25 cellular contexts compared by ENCODE assay signal in genomic region chr6:20674664-20675063, GRCh38.
DNase-seq lines count a peak whose midpoint lies in the region; ATAC-seq, FAIRE-seq and TF ChIP-seq lines count a peak whose summit lies in the region.
"Had no signal": no experiment of that assay in that cellular context is flagged by ENCODE, and none has a peak within 500 bp of the region (broad histone marks: within the 10 kb centered on the region; RNA-seq: fewer than 3 reads in every experiment).

No MANE protein-coding gene starts in this region.

- no peak overlapping the region for H3K56ac ChIP-seq in mesendoderm (ENCODE audit: low read length)

- no peak overlapping the region for H3K23ac ChIP-seq in mesendoderm (ENCODE audit: low read length)

- no peak for TF ChIP-seq CTCF in esophagus squamous epithelium (IDR thresholded peaks at IDR 0.05)

- no peak overlapping the region for H3K18ac ChIP-seq in mesendoderm (ENCODE audit: low read length)

- H3K36me3 ChIP-seq in mesendoderm (ENCODE audit: control insufficient read depth, insufficient read depth, low read length) (no peaks in the 10 kb centered on the region), esophagus squamous epithelium (no peaks in the 10 kb centered on the region)
- H3K36me3 ChIP-seq: BE2C had no signal

- H3K4me1 ChIP-seq in mesendoderm (ENCODE audit: control insufficient read depth, low read depth, low read length) = peaks cover 4% of the 10 kb centered on the region
- H3K4me1 ChIP-seq in esophagus squamous epithelium = no peaks in the 10 kb centered on the region

- H2AK5ac ChIP-seq in mesendoderm (ENCODE audit: low read length) = no peak overlapping the region

- DNase-seq in NCI-H82 (lab: John Stamatoyannopoulos, UW) (peak; percentile 40), NCI-H82 treated with DMSO at 0.1 percent for 48 hours (lab: John Stamatoyannopoulos, UW; ENCODE audit: unreplicated experiment) (no peak), NCI-H69 (lab: John Stamatoyannopoulos, UW) (peak; percentile 61), mesendoderm (peak; percentile 51), HTR-8/SVneo (ENCODE audit: insufficient read length, low spot score) (no peak), esophagus squamous epithelium (lab: John Stamatoyannopoulos, UW) (no peak)
- DNase-seq: ACHN; AML-193; BE2C; CD4-positive, alpha-beta T cell; CD8-positive, alpha-beta memory T cell; DMS 273 treated with DMSO at 0.1 percent for 48 hours; DMS79 treated with DMSO at 0.1 percent for 48 hours; GF-D8; GM23248; H7; HCEC 1CT had no signal

- H3K27ac ChIP-seq in mesendoderm (ENCODE audit: low read depth, low read length) (no peak overlapping the region), esophagus squamous epithelium (no peak overlapping the region)
- H3K27ac ChIP-seq: 22Rv1; BLaER1 treated with 17β-estradiol and CSF1 and Interleukin-3, amounts not matched to agents 10 nM and 100 nM; GM23248 had no signal

- H2BK120ac ChIP-seq in mesendoderm (ENCODE audit: low read depth, low read length) = no peak overlapping the region

- H4K8ac ChIP-seq in mesendoderm (ENCODE audit: low read depth, low read length) = no peak overlapping the region

- no CpG with 5 or more reads among the region's 1 CpG for WGBS in mesendoderm (ENCODE audit: extremely low coverage, insufficient coverage, low lambda C conversion rate)
- 79% methylated on average over 1 of the region's 1 CpG for WGBS in esophagus squamous epithelium, 2 donors

- H2BK15ac ChIP-seq in mesendoderm (replicated peaks; ENCODE audit: low read depth) = no peak overlapping the region

- FAIRE-seq in HTR-8/SVneo (lab: Jason Lieb, UNC) = no peak
- FAIRE-seq: A204.1, D721Med, GM18507, H1 had no signal

- TF ChIP-seq POLR2A in esophagus squamous epithelium (IDR thresholded peaks at IDR 0.05) = no peak

- ATAC-seq in SK-N-SH treated with all-trans-retinoic acid at 6 μM for 48 hours = no peak
- ATAC-seq in GM19351 (IDR thresholded peaks at IDR 0.05; ENCODE audit: unreplicated experiment) = no peak

- H3K4me2 ChIP-seq in mesendoderm (ENCODE audit: low read length) = no peak overlapping the region
- H3K4me2 ChIP-seq: BLaER1 treated with 17β-estradiol and CSF1 and Interleukin-3, amounts not matched to agents 10 nM and 100 nM had no signal

- H3K4ac ChIP-seq in mesendoderm (ENCODE audit: low read depth, low read length) = no peak overlapping the region

- no peak overlapping the region for H3K4me3 ChIP-seq in mesendoderm (ENCODE audit: low read length)
- no peak overlapping the region for H3K4me3 ChIP-seq in esophagus squamous epithelium
- H3K4me3 ChIP-seq: BLaER1 treated with 17β-estradiol and CSF1 and Interleukin-3, amounts not matched to agents 10 nM and 100 nM; GM23248 had no signal

- H3K9ac ChIP-seq in mesendoderm (ENCODE audit: low read length) = no peak overlapping the region
- H3K9ac ChIP-seq: BLaER1 treated with 17β-estradiol and CSF1 and Interleukin-3, amounts not matched to agents 10 nM and 100 nM; GM23248 had no signal

- H3K27me3 ChIP-seq in mesendoderm (ENCODE audit: insufficient read depth, low read length, poor library complexity) (no peaks in the 10 kb centered on the region), esophagus squamous epithelium (no peaks in the 10 kb centered on the region)
- H3K27me3 ChIP-seq: BE2C; BLaER1 treated with 17β-estradiol and CSF1 and Interleukin-3, amounts not matched to agents 10 nM and 100 nM had no signal

- no peaks in the 10 kb centered on the region for H3K9me3 ChIP-seq in esophagus squamous epithelium
- H3K9me3 ChIP-seq: BE2C had no signal

- no peak overlapping the region for H2BK5ac ChIP-seq in mesendoderm (ENCODE audit: low read length)

- intact Hi-C loops in esophagus squamous epithelium (cut with DNase I) = no loop called here

- H3K79me1 ChIP-seq in mesendoderm (ENCODE audit: low read length) = no peaks in the 10 kb centered on the region

- no peaks in the 10 kb centered on the region for H3K79me2 ChIP-seq in mesendoderm (ENCODE audit: control insufficient read depth, insufficient read depth, low read length)

- H4K5ac ChIP-seq in mesendoderm (ENCODE audit: low read length) = no peak overlapping the region

TF ChIP-seq in SK-N-SH treated with all-trans-retinoic acid at 6 μM for 48 hours, 23 proteins besides CTCF, POLR2A, EP300 and RAD21:
- TF ChIP-seq TSHZ2 (CRISPR knock-in tag; IDR thresholded peaks at IDR 0.05) (peak; percentile 60; the same call in 1 of the 2 replicates), ISL1 (CRISPR knock-in tag; IDR thresholded peaks at IDR 0.05) (peak; percentile 49), TCF4 (CRISPR knock-in tag; IDR thresholded peaks at IDR 0.05; ENCODE audit: borderline replicate concordance) (peak; percentile 89), GLIS3 (CRISPR knock-in tag; IDR thresholded peaks at IDR 0.05) (no peak)
- TF ChIP-seq, protein P1, sequence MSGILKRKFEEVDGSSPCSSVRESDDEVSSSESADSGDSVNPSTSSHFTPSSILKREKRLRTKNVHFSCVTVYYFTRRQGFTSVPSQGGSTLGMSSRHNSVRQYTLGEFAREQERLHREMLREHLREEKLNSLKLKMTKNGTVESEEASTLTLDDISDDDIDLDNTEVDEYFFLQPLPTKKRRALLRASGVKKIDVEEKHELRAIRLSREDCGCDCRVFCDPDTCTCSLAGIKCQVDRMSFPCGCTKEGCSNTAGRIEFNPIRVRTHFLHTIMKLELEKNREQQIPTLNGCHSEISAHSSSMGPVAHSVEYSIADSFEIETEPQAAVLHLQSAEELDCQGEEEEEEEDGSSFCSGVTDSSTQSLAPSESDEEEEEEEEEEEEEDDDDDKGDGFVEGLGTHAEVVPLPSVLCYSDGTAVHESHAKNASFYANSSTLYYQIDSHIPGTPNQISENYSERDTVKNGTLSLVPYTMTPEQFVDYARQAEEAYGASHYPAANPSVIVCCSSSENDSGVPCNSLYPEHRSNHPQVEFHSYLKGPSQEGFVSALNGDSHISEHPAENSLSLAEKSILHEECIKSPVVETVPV (CRISPR knock-in tag; IDR thresholded peaks at IDR 0.05) = no peak

Comparison
In these comparisons a context has a peak if more than half of its experiments do, and no peak if none do; other contexts are left out.
1. DNase-seq: peak in NCI-H82 (single experiment), NCI-H69 (single experiment) and mesendoderm (single experiment); none in NCI-H82 treated with DMSO at 0.1 percent for 48 hours (single experiment), HTR-8/SVneo (single experiment) and esophagus squamous epithelium (single experiment).